Comparison of ENCODE assay signal across 1 cellular context in genomic region chr9:101115062-101115461, GRCh38.
TF ChIP-seq lines count a peak whose summit lies in the region.

No MANE protein-coding gene starts in this region.

TF ChIP-seq in H1, 55 proteins besides CTCF, POLR2A, EP300 and RAD21:
- TF ChIP-seq CBX8 (IDR thresholded peaks at IDR 0.05; ENCODE audit: borderline replicate concordance, low read depth, low read length) = no peak
- no peak for TF ChIP-seq RXRA (IDR thresholded peaks at IDR 0.05; ENCODE audit: insufficient read depth, low read depth, low read length)
- no peak for TF ChIP-seq SIX5 (IDR thresholded peaks at IDR 0.05; ENCODE audit: low read depth, low read length)
- TF ChIP-seq KDM1A (IDR thresholded peaks at IDR 0.05; ENCODE audit: borderline replicate concordance, low read length) = no peak
- TF ChIP-seq SP2 (IDR thresholded peaks at IDR 0.05; ENCODE audit: low read length) = no peak
- TF ChIP-seq EZH2 (IDR thresholded peaks at IDR 0.05; ENCODE audit: low read depth, low read length, severe bottlenecking) = no peak
- TF ChIP-seq RFX5 (IDR thresholded peaks at IDR 0.05; ENCODE audit: borderline replicate concordance, low read depth, low read length) = no peak
- no peak for TF ChIP-seq YY1 (IDR thresholded peaks at IDR 0.05; ENCODE audit: low read depth, low read length)
